9 cellular contexts compared by ENCODE assay signal in the genomic region with DNA sequence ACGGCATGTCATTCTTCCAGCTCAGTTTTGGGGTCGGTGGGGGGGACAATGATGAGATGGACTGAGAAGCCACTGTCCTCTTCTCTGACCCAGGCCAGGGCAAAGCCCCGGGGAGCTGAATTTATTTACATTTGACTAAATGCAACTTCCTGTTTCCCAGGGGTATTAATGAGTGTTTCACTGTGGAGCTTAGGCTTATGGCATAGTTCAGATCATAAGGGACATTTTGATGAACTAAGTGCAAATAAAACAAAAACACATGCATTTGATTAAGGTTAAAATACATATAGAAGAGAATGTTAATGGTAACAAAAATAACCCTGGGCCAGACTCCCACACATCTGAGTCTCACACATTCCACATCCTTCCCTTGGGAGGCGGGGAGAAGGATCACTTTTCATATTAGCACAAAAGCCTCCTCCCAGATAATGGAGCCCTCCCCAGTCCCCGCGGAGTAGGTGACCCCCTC.
DNase-seq lines count a peak whose midpoint lies in the region; ATAC-seq, FAIRE-seq and TF ChIP-seq lines count a peak whose summit lies in the region.
"Had no signal": no experiment of that assay in that cellular context is flagged by ENCODE, and none has a peak within 500 bp of the region (broad histone marks: within the 10 kb centered on the region; RNA-seq: fewer than 3 reads in every experiment).

No MANE protein-coding gene starts in this region.

- no peak for TF ChIP-seq EP300 in gastroesophageal sphincter (IDR thresholded peaks at IDR 0.05)
- no peak for TF ChIP-seq EP300 in stomach (IDR thresholded peaks at IDR 0.05)

- peak overlapping the region; percentile 30 for H3K9ac ChIP-seq in SU-DHL-6 (ENCODE audit: low read length)

- TF ChIP-seq POLR2A in gastroesophageal sphincter (IDR thresholded peaks at IDR 0.05) (no peak), stomach (IDR thresholded peaks at IDR 0.05) (no peak)

- FAIRE-seq in small intestine (lab: Jason Lieb, UNC) = no peak
- FAIRE-seq: G401.6 had no signal

- no peaks in the 10 kb centered on the region for H3K79me2 ChIP-seq in SU-DHL-6 (ENCODE audit: insufficient read depth, low read length)

- intact Hi-C loops in stomach (cut with DNase I; ENCODE audit: low total_unique reads) = no loop called here

- H3K36me3 ChIP-seq in SU-DHL-6 (ENCODE audit: low read length) = no peaks in the 10 kb centered on the region
- no peaks in the 10 kb centered on the region for H3K36me3 ChIP-seq in gastroesophageal sphincter
- no peaks in the 10 kb centered on the region for H3K36me3 ChIP-seq in stomach
- H3K36me3 ChIP-seq in small intestine (ENCODE audit: control insufficient read depth in 2 of 2, insufficient read depth in 2 of 2, low read length in 2 of 2) = no peaks in the 10 kb centered on the region

- H3K4me2 ChIP-seq in SU-DHL-6 (ENCODE audit: low read depth, low read length, poor library complexity, severe bottlenecking) = peak overlapping the region; percentile 55

- no peak for TF ChIP-seq CTCF in SU-DHL-6 (IDR thresholded peaks at IDR 0.05; ENCODE audit: insufficient read depth, low read length, poor library complexity, severe bottlenecking)
- no peak for TF ChIP-seq CTCF in gastroesophageal sphincter (IDR thresholded peaks at IDR 0.05)
- TF ChIP-seq CTCF in stomach (IDR thresholded peaks at IDR 0.05) = no peak

- H3K27ac ChIP-seq in SU-DHL-6 (ENCODE audit: low read depth, low read length) (no peak overlapping the region), gastroesophageal sphincter (peak overlapping the region in 3 of 4 donors; percentile 57 to 58 (median 58)), stomach (peak overlapping the region in 3 of 5 donors; percentile 39 to 56 (median 42)), small intestine (ENCODE audit: low read depth in 1 of 2, low read length in 1 of 2) (peak overlapping the region in 1 of 2 donors; percentile 61)

- H3K4me3 ChIP-seq in SU-DHL-6 (ENCODE audit: insufficient read depth, low read length, poor library complexity, severe bottlenecking) (no peak overlapping the region), gastroesophageal sphincter (peak overlapping the region in 1 of 2 donors; percentile 39), stomach (peak overlapping the region in 3 of 4 donors; percentile 15 to 25 (median 20)), small intestine (ENCODE audit: low read depth in 1 of 2, low read length in 2 of 2) (no peak overlapping the region)

- H3K9me3 ChIP-seq in SU-DHL-6 (ENCODE audit: insufficient read depth, low read length) = no peaks in the 10 kb centered on the region
- H3K9me3 ChIP-seq in gastroesophageal sphincter = no peaks in the 10 kb centered on the region
- no peaks in the 10 kb centered on the region for H3K9me3 ChIP-seq in stomach
- H3K9me3 ChIP-seq in small intestine (ENCODE audit: control insufficient read depth, low read depth) = no peaks in the 10 kb centered on the region

- no peaks in the 10 kb centered on the region for H4K20me1 ChIP-seq in SU-DHL-6 (ENCODE audit: low read depth, low read length)

- no peak overlapping the region for H2AFZ ChIP-seq in SU-DHL-6 (ENCODE audit: low read depth, low read length, severe bottlenecking)

- H3K9me2 ChIP-seq in SU-DHL-6 (replicated peaks; ENCODE audit: insufficient read depth, low read length) = no peaks in the 10 kb centered on the region

- WGBS in gastroesophageal sphincter (ENCODE audit: low coverage in 1 of 2), 2 donors = 19 to 22% methylated on average over 6 of the region's 6 CpGs
- 22 to 34% (median 26%) methylated on average over 6 of the region's 6 CpGs for WGBS in stomach, 5 donors
- WGBS in small intestine, 3 donors = 36 to 39% (median 38%) methylated on average over 6 of the region's 6 CpGs

- no peaks in the 10 kb centered on the region for H3K27me3 ChIP-seq in SU-DHL-6 (ENCODE audit: low read length)
- H3K27me3 ChIP-seq in gastroesophageal sphincter = peaks cover 23% of the 10 kb centered on the region
- peaks cover 0 to 36% (median 13%) of the 10 kb centered on the region in 3 donors for H3K27me3 ChIP-seq in stomach
- H3K27me3 ChIP-seq in small intestine (ENCODE audit: control insufficient read depth in 2 of 2, insufficient read depth in 2 of 2, low read length in 2 of 2) = no peaks in the 10 kb centered on the region

- H3F3A ChIP-seq in SU-DHL-6 (ENCODE audit: insufficient read depth) = no peaks in the 10 kb centered on the region

- ATAC-seq in gastroesophageal sphincter = no peak

- H3K4me1 ChIP-seq in gastroesophageal sphincter = peaks cover 0 to 27% (median 0%) of the 10 kb centered on the region in 3 donors
- peaks cover 0 to 25% (median 9%) of the 10 kb centered on the region in 4 donors for H3K4me1 ChIP-seq in stomach
- no peaks in the 10 kb centered on the region for H3K4me1 ChIP-seq in small intestine (ENCODE audit: control insufficient read depth in 2 of 2, insufficient read depth in 1 of 2, low read depth in 1 of 2, low read length in 1 of 2)

- DNase-seq in activated CD4-positive, alpha-beta T cell treated with anti-CD3 and anti-CD28 coated beads for 48 hours = peak; percentile 9
- DNase-seq in activated CD4-positive, alpha-beta T cell treated with anti-CD3 and anti-CD28 coated beads, Interleukin-2, amount 50 U/mL, for 48 hours = no peak
- DNase-seq in stomach (no peak), KG1 (lab: John Stamatoyannopoulos, UW) (no peak), AML-193 (lab: John Stamatoyannopoulos, UW) (no peak), small intestine (no peak)

Comparison
In these comparisons a context has a peak if more than half of its experiments do, and no peak if none do; other contexts are left out.
1. H3K4me3 ChIP-seq: peak in stomach (3 of 4); none in SU-DHL-6 (single experiment) and small intestine (0 of 2).